In the genomic region with DNA sequence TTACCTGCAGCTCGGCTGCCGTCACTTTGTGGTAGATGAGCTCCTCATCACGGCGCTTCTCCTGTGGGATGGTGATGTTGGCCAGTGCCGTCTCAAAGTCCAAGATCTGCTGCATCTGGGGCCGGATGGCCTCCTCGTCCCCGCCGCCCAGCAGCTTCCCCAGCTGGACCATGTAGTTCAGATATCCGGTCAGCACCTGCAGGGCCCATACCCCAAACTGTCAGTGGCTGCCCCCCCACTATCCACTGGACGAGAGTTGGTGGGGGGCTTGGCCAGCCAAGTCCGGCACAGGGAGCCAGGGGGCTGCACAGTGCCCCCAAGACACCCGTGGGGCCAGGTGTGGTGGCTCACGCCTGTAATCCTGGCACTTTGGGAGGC, we compare ENCODE assay signal across 10 cellular contexts. TPM values are rescaled to one million over a fixed set of nuclear protein-coding genes. Genes with fewer than 3 reads are reported as not detected.
DNase-seq lines count a peak whose midpoint lies in the region; ATAC-seq and TF ChIP-seq lines count a peak whose summit lies in the region.
"Had no signal": no experiment of that assay in that cellular context is flagged by ENCODE, and none has a peak within 500 bp of the region (broad histone marks: within the 10 kb centered on the region; RNA-seq: fewer than 3 reads in every experiment).

No MANE protein-coding gene starts in this region.

- H2BK15ac ChIP-seq in mesenchymal stem cell (ENCODE audit: low read depth, poor library complexity, severe bottlenecking) = no peak overlapping the region

- H3K27ac Mint-ChIP-seq in stimulated activated naive CD8-positive, alpha-beta T cell treated with anti-CD3 and anti-CD28 coated beads, Interleukin-15, Interleukin-2, amounts not matched to agents 100 ng/mL and 50 ng/mL, for 24 hours = peak overlapping the region; percentile 86
- peak overlapping the region in 1 of 2 donors; percentile 27 for H3K27ac Mint-ChIP-seq in stimulated activated naive CD8-positive, alpha-beta T cell treated with anti-CD3 and anti-CD28 coated beads, Interleukin-15, amount 100 ng/mL, for 72 hours

- no peak overlapping the region for H3K4ac ChIP-seq in mesenchymal stem cell (ENCODE audit: low read depth in 1 of 2, low read length in 2 of 2)

- no peak overlapping the region for H3K9ac ChIP-seq in mesenchymal stem cell (ENCODE audit: low read length)

- H3K18ac ChIP-seq in mesenchymal stem cell (ENCODE audit: low read depth in 1 of 2, low read length in 2 of 2) = no peak overlapping the region

- H3K27me3 Mint-ChIP-seq in stimulated activated naive CD8-positive, alpha-beta T cell treated with anti-CD3 and anti-CD28 coated beads, Interleukin-15, Interleukin-2, amounts not matched to agents 100 ng/mL and 50 ng/mL, for 24 hours = no peaks in the 10 kb centered on the region
- no peaks in the 10 kb centered on the region for H3K27me3 Mint-ChIP-seq in stimulated activated naive CD8-positive, alpha-beta T cell treated with anti-CD3 and anti-CD28 coated beads, Interleukin-15, amount 100 ng/mL, for 72 hours
- H3K27me3 Mint-ChIP-seq: B cell; CD4-positive, alpha-beta T cell had no signal

- H2BK12ac ChIP-seq in mesenchymal stem cell (ENCODE audit: low read length in 2 of 2) = no peak overlapping the region

- no peak overlapping the region for H2AFZ ChIP-seq in mesenchymal stem cell (ENCODE audit: low read depth, low read length)
- H2AFZ ChIP-seq in hepatocyte = no peak overlapping the region

- H3K4me1 Mint-ChIP-seq in stimulated activated naive CD8-positive, alpha-beta T cell treated with anti-CD3 and anti-CD28 coated beads, Interleukin-15, Interleukin-2, amounts not matched to agents 100 ng/mL and 50 ng/mL, for 24 hours (ENCODE audit: low read depth) = peaks cover 90% of the 10 kb centered on the region
- H3K4me1 Mint-ChIP-seq in stimulated activated naive CD8-positive, alpha-beta T cell treated with anti-CD3 and anti-CD28 coated beads, Interleukin-15, amount 100 ng/mL, for 72 hours = peaks cover 82% of the 10 kb centered on the region

- H3K79me2 ChIP-seq in hepatocyte = peaks cover under 1% of the 10 kb centered on the region

- 98% methylated on average over 14 of the region's 14 CpGs for WGBS in mesenchymal stem cell
- WGBS in hepatocyte (ENCODE audit: low lambda C conversion rate, missing lambda C conversion rate) = 96% methylated on average over 14 of the region's 14 CpGs

- H3K27me3 ChIP-seq in mesenchymal stem cell (ENCODE audit: control insufficient read depth in 1 of 2, insufficient read depth in 1 of 2, low read length in 2 of 2) = no peaks in the 10 kb centered on the region
- H3K27me3 ChIP-seq in hepatocyte = no peaks in the 10 kb centered on the region

- H4K8ac ChIP-seq in mesenchymal stem cell (ENCODE audit: low read length) = peak overlapping the region; percentile 61

- no peak overlapping the region for H2BK5ac ChIP-seq in mesenchymal stem cell (ENCODE audit: low read depth, low read length, poor library complexity, severe bottlenecking)

- no peak overlapping the region for H3K4me2 ChIP-seq in mesenchymal stem cell (ENCODE audit: low read length, poor library complexity, severe bottlenecking)
- no peak overlapping the region for H3K4me2 ChIP-seq in hepatocyte

- no peak overlapping the region for H2AK5ac ChIP-seq in mesenchymal stem cell (ENCODE audit: low read length, severe bottlenecking)

- H3K79me1 ChIP-seq in mesenchymal stem cell (replicated peaks; ENCODE audit: low read length, poor library complexity, severe bottlenecking) = peaks cover 4% of the 10 kb centered on the region

- DNase-seq in stimulated activated naive CD8-positive, alpha-beta T cell treated with anti-CD3 and anti-CD28 coated beads, Interleukin-15, amount 100 ng/mL, for 72 hours = no peak
- no peak for DNase-seq in mesenchymal stem cell
- no peak for DNase-seq in ureter (ENCODE audit: low spot score)
- DNase-seq in hepatocyte (ENCODE audit: low spot score) = no peak
- no peak for DNase-seq in SIG-M5 treated with dmso at 0.1 percent for 504 hours (lab: John Stamatoyannopoulos, UW; ENCODE audit: unreplicated experiment)

- H4K91ac ChIP-seq in mesenchymal stem cell (ENCODE audit: low read length) = no peak overlapping the region

- peaks cover 66 to 67% of the 10 kb centered on the region in 2 experiments for H3K36me3 ChIP-seq in mesenchymal stem cell (ENCODE audit: control insufficient read depth in 1 of 2, insufficient read depth in 2 of 2, low read depth in 1 of 2, low read length in 2 of 2)
- H3K36me3 ChIP-seq in hepatocyte (replicated peaks; ENCODE audit: insufficient read depth, low read depth) = no peaks in the 10 kb centered on the region

- H3K4me3 Mint-ChIP-seq in stimulated activated naive CD8-positive, alpha-beta T cell treated with anti-CD3 and anti-CD28 coated beads, Interleukin-15, Interleukin-2, amounts not matched to agents 100 ng/mL and 50 ng/mL, for 24 hours = no peak overlapping the region
- H3K4me3 Mint-ChIP-seq in stimulated activated naive CD8-positive, alpha-beta T cell treated with anti-CD3 and anti-CD28 coated beads, Interleukin-15, amount 100 ng/mL, for 72 hours = no peak overlapping the region
- H3K4me3 Mint-ChIP-seq: B cell; CD4-positive, alpha-beta T cell had no signal

- H2BK120ac ChIP-seq in mesenchymal stem cell (ENCODE audit: low read depth, low read length) = no peak overlapping the region

- H3K4me1 ChIP-seq in mesenchymal stem cell (ENCODE audit: control insufficient read depth, insufficient read depth, low read depth, low read length) (peaks cover 23% of the 10 kb centered on the region), hepatocyte (ENCODE audit: insufficient read depth) (peaks cover 23% of the 10 kb centered on the region)
- H3K4me1 ChIP-seq: HAP-1 had no signal

- H3K14ac ChIP-seq in mesenchymal stem cell (ENCODE audit: low read length in 2 of 2) = no peak overlapping the region

- H3K27ac ChIP-seq in angular gyrus (ENCODE audit: low read depth, low read length) = peak overlapping the region; percentile 78
- H3K27ac ChIP-seq in mesenchymal stem cell (ENCODE audit: low read length, poor library complexity, severe bottlenecking) = no peak overlapping the region
- H3K27ac ChIP-seq in hepatocyte = no peak overlapping the region

- no peaks in the 10 kb centered on the region for H3K9me3 Mint-ChIP-seq in stimulated activated naive CD8-positive, alpha-beta T cell treated with anti-CD3 and anti-CD28 coated beads, Interleukin-15, Interleukin-2, amounts not matched to agents 100 ng/mL and 50 ng/mL, for 24 hours
- H3K9me3 Mint-ChIP-seq in stimulated activated naive CD8-positive, alpha-beta T cell treated with anti-CD3 and anti-CD28 coated beads, Interleukin-15, amount 100 ng/mL, for 72 hours = no peaks in the 10 kb centered on the region
- H3K9me3 Mint-ChIP-seq: CD4-positive, alpha-beta T cell had no signal

- H3K4me3 ChIP-seq in mesenchymal stem cell (ENCODE audit: insufficient read depth in 1 of 2, low read depth in 1 of 2, low read length in 2 of 2) (no peak overlapping the region), hepatocyte (no peak overlapping the region)
- H3K4me3 ChIP-seq: HAP-1 had no signal

- H3K9me2 ChIP-seq in hepatocyte (replicated peaks; ENCODE audit: insufficient read depth) = no peaks in the 10 kb centered on the region

- H3K9me3 ChIP-seq in mesenchymal stem cell (ENCODE audit: control insufficient read depth, low read length) (no peaks in the 10 kb centered on the region), hepatocyte (ENCODE audit: low read depth) (no peaks in the 10 kb centered on the region)
- H3K9me3 ChIP-seq: HAP-1 had no signal

- ATAC-seq in stimulated activated naive CD8-positive, alpha-beta T cell treated with anti-CD3 and anti-CD28 coated beads, Interleukin-15, amount 100 ng/mL, for 72 hours = no peak

- no peak for TF ChIP-seq CTCF in hepatocyte (IDR thresholded peaks at IDR 0.05; ENCODE audit: poor library complexity)

- H3K23ac ChIP-seq in mesenchymal stem cell (ENCODE audit: low read length in 2 of 2) = no peak overlapping the region

- peaks cover 75% of the 10 kb centered on the region for H3K36me3 Mint-ChIP-seq in stimulated activated naive CD8-positive, alpha-beta T cell treated with anti-CD3 and anti-CD28 coated beads, Interleukin-15, Interleukin-2, amounts not matched to agents 100 ng/mL and 50 ng/mL, for 24 hours (ENCODE audit: low read depth)

- no peaks in the 10 kb centered on the region for H4K20me1 ChIP-seq in hepatocyte (ENCODE audit: insufficient read depth, poor library complexity, severe bottlenecking)

RNA-seq across cellular contexts. Expression of a gene that starts 34.3 kb away (rescaled TPM):
- 229 TPM for polyA plus RNA-seq in mesenchymal stem cell (2013, experiment 1 of 2)
- polyA plus RNA-seq in mesenchymal stem cell (2013, experiment 2 of 2) = 222 TPM
- total RNA-seq in ureter (131 TPM), hepatocyte (35.1 and 60.8 TPM in 2 replicates)
- 84.4 and 90.6 TPM in 2 replicates for polyA plus RNA-seq in hepatocyte
